ENCODE assay signal across 12 cellular contexts in the genomic region with DNA sequence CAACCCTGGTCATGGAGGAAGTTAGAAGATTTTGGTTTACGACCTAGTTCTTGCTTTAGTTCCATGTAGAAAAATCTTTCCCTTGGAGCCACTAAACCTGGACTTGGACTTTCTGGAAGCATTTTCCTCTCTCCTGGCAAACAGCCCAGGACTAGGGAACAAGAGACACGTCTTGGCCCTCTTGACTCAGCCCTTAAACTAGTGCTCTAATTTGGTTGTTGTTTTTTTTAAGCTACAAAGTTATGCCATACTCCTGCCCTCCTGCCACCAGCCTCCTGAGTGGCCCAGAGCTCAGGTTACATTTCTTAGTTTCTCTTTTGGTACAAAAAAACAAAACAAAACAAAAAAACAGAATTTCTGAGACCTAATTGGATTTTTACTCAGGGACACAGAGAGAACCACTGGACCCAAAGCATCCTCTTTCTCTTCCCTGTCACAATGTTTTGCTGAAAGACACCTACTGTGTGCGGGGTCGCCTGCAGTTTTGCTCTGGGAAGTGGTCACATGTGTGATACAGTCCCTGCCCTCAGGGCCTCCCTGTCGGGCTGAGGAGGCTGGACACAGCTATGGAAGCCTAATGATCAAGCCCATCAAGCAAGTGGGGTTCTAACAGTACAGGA. TPM values are rescaled to one million over a fixed set of nuclear protein-coding genes. Genes with fewer than 3 reads are reported as not detected.
DNase-seq lines count a peak whose midpoint lies in the region; TF ChIP-seq lines count a peak whose summit lies in the region.
"Had no signal": no experiment of that assay in that cellular context is flagged by ENCODE, and none has a peak within 500 bp of the region (broad histone marks: within the 10 kb centered on the region; RNA-seq: fewer than 3 reads in every experiment).

No MANE protein-coding gene starts in this region.

- H3K27ac Mint-ChIP-seq in immature natural killer cell = no peak overlapping the region
- H3K27ac Mint-ChIP-seq: CD4-positive, alpha-beta memory T cell had no signal

- H3K9me3 Mint-ChIP-seq in immature natural killer cell = no peaks in the 10 kb centered on the region
- H3K9me3 Mint-ChIP-seq: CD4-positive, alpha-beta memory T cell had no signal

- H4K8ac ChIP-seq in neuronal stem cell (ENCODE audit: low read depth, low read length) = no peak overlapping the region

- H3K4me2 ChIP-seq in neuronal stem cell (ENCODE audit: insufficient read depth, low read length, poor library complexity, severe bottlenecking) = no peak overlapping the region

- no peak overlapping the region for H2BK5ac ChIP-seq in neuronal stem cell (ENCODE audit: low read length)

- no peak overlapping the region for H2AK5ac ChIP-seq in neuronal stem cell (ENCODE audit: low read depth, low read length)

- H2BK12ac ChIP-seq in neuronal stem cell (ENCODE audit: low read length) = no peak overlapping the region

- no peak overlapping the region for H2BK120ac ChIP-seq in neuronal stem cell (ENCODE audit: low read depth, low read length)

- no peak overlapping the region for H4K91ac ChIP-seq in neuronal stem cell (ENCODE audit: low read depth, low read length, poor library complexity)

- no peak overlapping the region for H2AFZ ChIP-seq in neuronal stem cell (ENCODE audit: low read length)

- H3K4ac ChIP-seq in neuronal stem cell (ENCODE audit: low read length) = no peak overlapping the region

- no peaks in the 10 kb centered on the region for H3K79me1 ChIP-seq in neuronal stem cell (ENCODE audit: low read depth, low read length)

- no peaks in the 10 kb centered on the region for H3K36me3 ChIP-seq in neuronal stem cell (replicated peaks in 1 of 2; ENCODE audit: control insufficient read depth in 2 of 2, insufficient read depth in 2 of 2, low read length in 2 of 2)
- no peaks in the 10 kb centered on the region for H3K36me3 ChIP-seq in HAP-1 (replicated peaks)

- TF ChIP-seq CTCF in AG10803 (conservative IDR thresholded peaks at IDR 0.05; ENCODE audit: low read length) = no peak

- WGBS in neuronal stem cell (ENCODE audit: extremely low coverage in 2 of 2, insufficient read length in 2 of 2, insufficient replicate concordance in 1 of 2), 2 donors = no CpG with 5 or more reads among the region's 5 CpGs

- no peak overlapping the region for H3K4me3 ChIP-seq in AG10803 (ENCODE audit: low read length)
- H3K4me3 ChIP-seq in neuronal stem cell (ENCODE audit: low read length in 2 of 2) = no peak overlapping the region
- H3K4me3 ChIP-seq in HAP-1 = no peak overlapping the region

- H2BK15ac ChIP-seq in neuronal stem cell (ENCODE audit: low read length) = no peak overlapping the region

- H3K27me3 ChIP-seq in neuronal stem cell (ENCODE audit: control insufficient read depth in 3 of 3, insufficient read depth in 3 of 3, low read depth in 1 of 3, low read length in 3 of 3) (peaks cover 0 to 6% (median 0%) of the 10 kb centered on the region in 3 experiments), HAP-1 (ENCODE audit: low read depth) (no peaks in the 10 kb centered on the region)

- H3K9me3 ChIP-seq in neuronal stem cell (replicated peaks in 1 of 2; ENCODE audit: control insufficient read depth in 2 of 2, insufficient read depth in 1 of 2, low read depth in 1 of 2, low read length in 2 of 2) (no peaks in the 10 kb centered on the region), HAP-1 (no peaks in the 10 kb centered on the region)

- H3K14ac ChIP-seq in neuronal stem cell (ENCODE audit: low read length) = no peak overlapping the region

- in situ Hi-C loops in HAP-1 (cut with MboI; ENCODE audit: low sequenced_read_pairs) = no loop called here

- no peak overlapping the region for H3K4me3 Mint-ChIP-seq in immature natural killer cell
- H3K4me3 Mint-ChIP-seq: CD4-positive, alpha-beta memory T cell had no signal

- no peak overlapping the region for H3K9ac ChIP-seq in neuronal stem cell (ENCODE audit: low read depth, low read length, poor library complexity)

- DNase-seq in AG10803 (ENCODE audit: low read depth) = peak; percentile 74
- peak; percentile 22 for DNase-seq in NCI-H69 (lab: John Stamatoyannopoulos, UW)
- no peak for DNase-seq in epithelial cell of prostate (ENCODE audit: low read depth, low spot score)
- DNase-seq in neuronal stem cell (ENCODE audit: low spot score) = no peak
- DNase-seq in HAP-1 (ENCODE audit: low spot score in 2 of 2) = no peak
- no peak for DNase-seq in occipital lobe (lab: John Stamatoyannopoulos, UW)
- DNase-seq in OCI-M2 (lab: John Stamatoyannopoulos, UW; ENCODE audit: unreplicated experiment) = no peak
- DNase-seq in immature natural killer cell = no peak
- DNase-seq: activated CD4-positive, alpha-beta T cell treated with anti-CD3 and anti-CD28 coated beads, Interleukin-2, amount 50 U/mL, for 4 hours; central memory CD4-positive, alpha-beta T cell; stimulated activated CD4-positive, alpha-beta T cell treated with anti-CD3 and anti-CD28 coated beads, Interleukin-1b, Interleukin-23, amount 100 ng/mL, for 48 hours had no signal

- no peaks in the 10 kb centered on the region for H3K36me3 Mint-ChIP-seq in immature natural killer cell
- H3K36me3 Mint-ChIP-seq: CD4-positive, alpha-beta memory T cell had no signal

- peak overlapping the region; percentile 11 for H3K18ac ChIP-seq in neuronal stem cell (ENCODE audit: low read length)

- H3K23ac ChIP-seq in neuronal stem cell (ENCODE audit: low read depth, low read length, poor library complexity) = no peak overlapping the region

- H3K4me1 ChIP-seq in neuronal stem cell (ENCODE audit: control insufficient read depth in 2 of 2, insufficient read depth in 1 of 2, low read depth in 1 of 2, low read length in 2 of 2) (peaks cover 3 to 10% of the 10 kb centered on the region in 2 donors), HAP-1 (no peaks in the 10 kb centered on the region)

- H3K27ac ChIP-seq in epithelial cell of prostate (peak overlapping the region; percentile 8), neuronal stem cell (replicated peaks; ENCODE audit: low read length) (no peak overlapping the region)

- H3K27me3 Mint-ChIP-seq in immature natural killer cell (ENCODE audit: low read depth in 3 of 3) = peaks cover 3 to 11% (median 5%) of the 10 kb centered on the region in 3 donors

- no peaks in the 10 kb centered on the region for H3K4me1 Mint-ChIP-seq in immature natural killer cell
- H3K4me1 Mint-ChIP-seq: CD4-positive, alpha-beta memory T cell had no signal

RNA-seq across cellular contexts. Expression of a gene that starts 32.3 kb away (rescaled TPM):
- polyA plus RNA-seq in neuronal stem cell (2013, experiment 1 of 2) = 17.3 TPM
- polyA plus RNA-seq in neuronal stem cell (2013, experiment 2 of 2) = 17.3 TPM
- total RNA-seq in occipital lobe = 1.7 TPM
- under 1 TPM in 2 of 3 donors, not detected in 1; 0.02 to 0.29 TPM for polyA plus RNA-seq in immature natural killer cell
- total RNA-seq: CD4-positive, alpha-beta memory T cell had no signal

RNA-seq across cellular contexts. Expression of a gene that starts 40.3 kb away (rescaled TPM):
- 0.47 TPM for polyA plus RNA-seq in neuronal stem cell (2013, experiment 1 of 2)
- polyA plus RNA-seq in neuronal stem cell (2013, experiment 2 of 2) = 0.40 TPM
- 0.31 TPM for total RNA-seq in occipital lobe
- not detected for polyA plus RNA-seq in immature natural killer cell
- total RNA-seq: CD4-positive, alpha-beta memory T cell had no signal
- polyA plus RNA-seq: CD4-positive, alpha-beta memory T cell had no signal

Comparison
In these comparisons a context has a peak if more than half of its experiments do, and no peak if none do; other contexts are left out.
1. DNase-seq: peak in AG10803 (single experiment) and NCI-H69 (single experiment); none in epithelial cell of prostate (single experiment), neuronal stem cell (single experiment), HAP-1 (0 of 2), occipital lobe (single experiment), OCI-M2 (single experiment) and immature natural killer cell (0 of 3).